In genomic region chr6:20805027-20805426, GRCh38 we compare ENCODE assay signal across 18 cellular contexts.
DNase-seq lines count a peak whose midpoint lies in the region; ATAC-seq and TF ChIP-seq lines count a peak whose summit lies in the region.
"Had no signal": no experiment of that assay in that cellular context is flagged by ENCODE, and none has a peak within 500 bp of the region (broad histone marks: within the 10 kb centered on the region; RNA-seq: fewer than 3 reads in every experiment).

No MANE protein-coding gene starts in this region.

- TF ChIP-seq CTCF in prostate gland (IDR thresholded peaks at IDR 0.05) (no peak), GM13976 (IDR thresholded peaks at IDR 0.05; ENCODE audit: borderline replicate concordance, control extremely low read depth, extremely low read depth, insufficient read depth, missing control alignments) (no peak)

- no peaks in the 10 kb centered on the region for H3K9me3 ChIP-seq in prostate gland

- DNase-seq in ELR (ENCODE audit: low read depth) = peak; percentile 8
- peak; percentile 2 for DNase-seq in kidney tubule cell (ENCODE audit: low spot score)
- no peak for DNase-seq in prostate gland (ENCODE audit: low spot score)
- no peak for DNase-seq in GM13976 (ENCODE audit: low spot score)
- no peak for DNase-seq in NCI-H1105 (lab: John Stamatoyannopoulos, UW)
- DNase-seq: activated gamma-delta T cell; CD4-positive, alpha-beta T cell; DMS79 treated with DMSO at 0.1 percent for 48 hours; islet precursor cell; NCI-H1048; NCI-H2081 treated with DMSO at 0.1 percent for 48 hours; NCI-H524 treated with DMSO at 0.1 percent for 48 hours; PC-9; right cardiac atrium had no signal

- H3K27ac ChIP-seq in prostate gland = no peak overlapping the region
- H3K27ac ChIP-seq: PC-9 had no signal

- H3K4me1 ChIP-seq in prostate gland (replicated peaks) = no peaks in the 10 kb centered on the region

- ATAC-seq in GM21529 (IDR thresholded peaks at IDR 0.05; ENCODE audit: unreplicated experiment) = peak; percentile 67
- ATAC-seq in HG03354 (IDR thresholded peaks at IDR 0.05; ENCODE audit: poor library complexity, severe bottlenecking, unreplicated experiment) = peak; percentile 68
- ATAC-seq in GM18517 (IDR thresholded peaks at IDR 0.05; ENCODE audit: unreplicated experiment) = no peak
- ATAC-seq: right cardiac atrium had no signal

- WGBS in prostate gland = 68% methylated on average over 1 of the region's 1 CpG

- in situ Hi-C loops in GM13976 (cut with MboI; ENCODE audit: low sequenced_read_pairs, unreplicated experiment) = no loop called here

- TF ChIP-seq POLR2A in prostate gland (IDR thresholded peaks at IDR 0.05) = no peak

- H3K4me3 ChIP-seq in prostate gland = no peak overlapping the region
- H3K4me3 ChIP-seq: K562, PC-9 had no signal

- intact Hi-C loops in prostate gland (cut with DNase I) = no loop called here

- H3K36me3 ChIP-seq in prostate gland = no peaks in the 10 kb centered on the region

- H3K27me3 ChIP-seq in prostate gland (replicated peaks; ENCODE audit: insufficient read depth) = no peaks in the 10 kb centered on the region

Comparison
In these comparisons a context has a peak if more than half of its experiments do, and no peak if none do; other contexts are left out.
1. DNase-seq: peak in ELR (single experiment) and kidney tubule cell (single experiment); none in prostate gland (single experiment), GM13976 (single experiment) and NCI-H1105 (single experiment).